ENCODE assay signal across 32 cellular contexts in the genomic region with DNA sequence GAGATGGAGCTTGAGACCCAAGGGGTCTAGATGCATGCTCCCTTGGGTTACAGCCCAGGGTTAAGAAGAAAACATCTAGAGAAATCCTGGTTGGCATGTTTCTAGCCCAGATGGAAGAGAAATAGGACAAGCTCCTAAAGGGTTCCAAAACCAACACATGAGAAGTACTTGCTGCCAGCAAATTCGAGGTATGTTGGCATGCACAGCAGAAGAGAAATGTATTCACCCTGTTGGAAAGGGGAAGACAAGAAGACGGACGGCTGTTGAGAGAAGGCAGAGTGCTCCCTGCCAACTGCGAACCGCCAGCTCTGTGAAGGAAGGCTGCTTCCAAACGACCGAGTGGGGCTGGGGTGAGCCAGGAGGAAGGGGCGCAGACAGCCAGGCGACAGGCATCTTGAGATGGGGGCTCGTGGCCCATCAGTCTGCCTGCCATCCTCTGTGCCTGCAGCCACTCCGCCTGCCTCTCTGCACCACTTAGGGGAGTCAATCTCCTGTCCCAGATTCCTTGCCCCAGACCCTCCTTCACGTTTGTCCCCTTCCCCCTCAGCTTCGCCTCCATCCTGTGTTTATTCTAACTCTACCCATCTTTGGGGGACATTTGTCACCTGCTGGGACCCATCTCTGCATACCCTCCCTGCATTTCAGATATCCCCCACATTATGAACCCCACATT.
"Had no signal": no experiment of that assay in that cellular context is flagged by ENCODE, and none has a peak within 500 bp of the region (broad histone marks: within the 10 kb centered on the region; RNA-seq: fewer than 3 reads in every experiment).

No MANE protein-coding gene starts in this region.

- H3K4me1 Mint-ChIP-seq: activated B cell treated with CpG ODN at 0.5 μM for 24 hours; immature natural killer cell; memory B cell; stimulated activated memory B cell treated with anti-CD40 and anti-IgM and Interleukin-4, amounts not matched to agents 10 μg/mL and 1 μg/mL and 100 μg/mL, for 72 hours had no signal

- ATAC-seq: activated CD8-positive, alpha-beta T cell treated with anti-CD3 and anti-CD28 coated beads for 36 hours; activated T-cell treated with anti-CD3 and anti-CD28 coated beads, Interleukin-2, amount 50 U/mL, for 4 hours; heart left ventricle; left colon; naive thymus-derived CD4-positive, alpha-beta T cell; pancreas; stimulated activated memory B cell treated with anti-CD40 and anti-IgM and Interleukin-4, amounts not matched to agents 10 μg/mL and 1 μg/mL and 100 μg/mL, for 72 hours; stimulated activated naive CD8-positive, alpha-beta T cell treated with anti-CD3 and anti-CD28 coated beads, Interleukin-15, amount 100 ng/mL, for 72 hours; upper lobe of right lung had no signal

- H3K27ac Mint-ChIP-seq: activated B cell treated with CpG ODN at 0.5 μM for 24 hours; activated CD8-positive, alpha-beta T cell treated with anti-CD3 and anti-CD28 coated beads for 36 hours; activated naive CD8-positive, alpha-beta T cell; activated T-helper 2 cell treated with anti-CD3 and anti-CD28 coated beads, Interferon-gamma antibody, Interleukin-2, Interleukin-4, amounts not matched to agents 10 μg/mL and 5 μg/mL and 100 μg/mL, durations not matched to agents 14 hours and 24 hours and 36 hours; immature natural killer cell; memory B cell; naive thymus-derived CD4-positive, alpha-beta T cell; stimulated activated memory B cell treated with anti-CD40 and anti-IgM and Interleukin-4, amounts not matched to agents 10 μg/mL and 1 μg/mL and 100 μg/mL, for 72 hours; stimulated activated naive CD8-positive, alpha-beta T cell treated with anti-CD3 and anti-CD28 coated beads, Interleukin-15, amount 100 ng/mL, for 72 hours; T-helper 2 cell treated with Interferon-gamma antibody and Interleukin-4, amounts not matched to agents 5 μg/mL and 100 μg/mL, for 36 hours had no signal

- H3K36me3 ChIP-seq: brain microvascular endothelial cell, heart left ventricle, pancreas, sigmoid colon, thyroid gland, upper lobe of right lung had no signal

- H3K9me3 ChIP-seq: pancreas, psoas muscle, sigmoid colon, thyroid gland, upper lobe of right lung had no signal

- H3K27ac ChIP-seq: brain microvascular endothelial cell, heart left ventricle, pancreas, psoas muscle, sigmoid colon, thyroid gland, upper lobe of right lung had no signal

- H3K27me3 ChIP-seq: brain microvascular endothelial cell, heart left ventricle, pancreas, sigmoid colon, thyroid gland, upper lobe of right lung had no signal

- H3K9me3 Mint-ChIP-seq: activated CD8-positive, alpha-beta T cell treated with anti-CD3 and anti-CD28 coated beads for 36 hours; activated T-cell treated with anti-CD3 and anti-CD28 coated beads, Interleukin-2, amount 50 U/mL, for 4 hours; immature natural killer cell; stimulated activated memory B cell treated with anti-CD40 and anti-IgM and Interleukin-4, amounts not matched to agents 10 μg/mL and 1 μg/mL and 100 μg/mL, for 72 hours; T-helper 2 cell treated with Interferon-gamma antibody and Interleukin-4, amounts not matched to agents 5 μg/mL and 100 μg/mL, for 36 hours had no signal

- H3K4me3 Mint-ChIP-seq: activated B cell treated with CpG ODN at 0.5 μM for 24 hours; activated CD8-positive, alpha-beta T cell treated with anti-CD3 and anti-CD28 coated beads for 36 hours; activated naive CD8-positive, alpha-beta T cell; activated T-cell treated with anti-CD3 and anti-CD28 coated beads, Interleukin-2, amount 50 U/mL, for 4 hours; immature natural killer cell; memory B cell; naive thymus-derived CD4-positive, alpha-beta T cell; stimulated activated memory B cell treated with anti-CD40 and anti-IgM and Interleukin-4, amounts not matched to agents 10 μg/mL and 1 μg/mL and 100 μg/mL, for 72 hours; stimulated activated naive CD8-positive, alpha-beta T cell treated with anti-CD3 and anti-CD28 coated beads, Interleukin-15, amount 100 ng/mL, for 72 hours; T-helper 2 cell treated with Interferon-gamma antibody and Interleukin-4, amounts not matched to agents 5 μg/mL and 100 μg/mL, for 36 hours had no signal

- DNase-seq: activated B cell treated with CpG ODN at 0.5 μM for 24 hours; activated CD4-positive, alpha-beta T cell treated with anti-CD3 and anti-CD28 coated beads, Interleukin-2, amount 50 U/mL, for 1 hour; activated CD8-positive, alpha-beta T cell treated with anti-CD3 and anti-CD28 coated beads for 36 hours; activated naive CD4-positive, alpha-beta T cell treated with Interleukin-2 at 50 U/mL for 16 hours; activated T-cell treated with anti-CD3 and anti-CD28 coated beads, Interleukin-2, amount 50 U/mL, for 4 hours; aorta; brain microvascular endothelial cell; effector memory CD4-positive, alpha-beta T cell; foreskin fibroblast; heart left ventricle; hypothalamus; immature natural killer cell; kidney; left colon; midbrain; naive thymus-derived CD4-positive, alpha-beta T cell; pancreas; psoas muscle; sigmoid colon; small intestine; stimulated activated CD4-positive, alpha-beta T cell treated with anti-CD3 and anti-CD28 coated beads, Interleukin-1b, Interleukin-23, amount 100 ng/mL, for 48 hours; stimulated activated CD4-positive, alpha-beta T cell treated with anti-CD3 and anti-CD28 coated beads, Interleukin-4, amount 100 ng/mL, for 4 hours; stimulated activated CD8-positive, alpha-beta memory T cell treated with anti-CD3 and anti-CD28 coated beads, Interleukin-4, amount 100 ng/mL, for 48 hours; stimulated activated naive CD8-positive, alpha-beta T cell treated with anti-CD3 and anti-CD28 coated beads, Interleukin-15, amount 100 ng/mL, for 72 hours; T-helper 1 cell; thyroid gland; upper lobe of right lung had no signal

- H3K4me1 ChIP-seq: heart left ventricle, pancreas, psoas muscle, sigmoid colon, thyroid gland, upper lobe of right lung had no signal

- H3K4me3 ChIP-seq: heart left ventricle, pancreas, psoas muscle, sigmoid colon, thyroid gland, upper lobe of right lung had no signal

- H3K36me3 Mint-ChIP-seq: activated naive CD8-positive, alpha-beta T cell; immature natural killer cell; memory B cell; stimulated activated memory B cell treated with anti-CD40 and anti-IgM and Interleukin-4, amounts not matched to agents 10 μg/mL and 1 μg/mL and 100 μg/mL, for 72 hours had no signal
